Comparison of ENCODE assay signal across 8 cellular contexts in the genomic region with DNA sequence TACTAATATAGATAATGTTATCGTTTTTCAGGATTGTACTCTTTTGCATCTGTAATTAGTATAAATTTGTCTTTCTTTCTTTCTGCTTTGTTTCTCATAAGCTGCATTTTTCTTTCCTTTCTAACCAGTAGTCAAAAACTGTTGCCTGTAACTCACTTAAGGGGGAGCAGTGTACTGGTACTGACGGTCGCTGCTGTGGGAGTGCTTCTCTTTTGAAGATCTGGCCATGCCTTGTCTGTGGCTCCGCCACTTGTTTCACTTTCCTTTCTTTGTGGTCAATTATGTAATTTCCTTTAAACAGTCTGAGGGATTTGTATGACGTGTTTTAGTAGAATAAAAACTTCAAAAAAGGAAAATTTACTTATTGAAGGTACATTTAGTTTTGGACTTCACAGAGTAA. TPM values are rescaled to one million over a fixed set of nuclear protein-coding genes. Genes with fewer than 3 reads are reported as not detected.
DNase-seq lines count a peak whose midpoint lies in the region; ATAC-seq and TF ChIP-seq lines count a peak whose summit lies in the region.

No MANE protein-coding gene starts in this region.

- 47 to 63% (median 54%) methylated on average over 5 of the region's 5 CpGs for WGBS in heart left ventricle, 4 donors

- peak overlapping the region in 1 of 12 donors; percentile 10 for H3K4me3 ChIP-seq in heart left ventricle

- no peak for TF ChIP-seq POLR2A in heart left ventricle (IDR thresholded peaks at IDR 0.05)

- H3K36me3 ChIP-seq in heart left ventricle, result peaks cover 4 to 100% (median 99%) of the 10 kb centered on the region in 9 donors

- no peaks in the 10 kb centered on the region for H3K9me3 ChIP-seq in heart left ventricle

- peak in 2 of 12 donors; percentile 15 to 16 for TF ChIP-seq CTCF in heart left ventricle (IDR thresholded peaks at IDR 0.05)

- H3K27me3 ChIP-seq in heart left ventricle, result no peaks in the 10 kb centered on the region

- in situ Hi-C loops in KBM-7 (cut with MboI; ENCODE audit: low pct_unique_long_range_greater_than_20kb, low sequenced_read_pairs), result no loop called here

- peak; percentile 99 for ATAC-seq in GM21360 (IDR thresholded peaks at IDR 0.05; ENCODE audit: unreplicated experiment)
- peak in 3 of 4 donors; percentile 70 to 91 (median 70) for ATAC-seq in heart left ventricle

- DNase-seq in CD1c-positive myeloid dendritic cell (ENCODE audit: extremely low spot score) (peak; percentile 71), KBM-7 (peak; percentile 83), heart left ventricle (peak in 2 of 5 donors; percentile 37 to 45), cerebellum (ENCODE audit: low spot score) (no peak), NCI-H128 (lab: John Stamatoyannopoulos, UW; ENCODE audit: unreplicated experiment) (no peak)
- DNase-seq in activated CD8-positive, alpha-beta memory T cell treated with anti-CD3 and anti-CD28 coated beads for 4 hours (ENCODE audit: low read depth in 2 of 2), result peak; percentile 39 to 68
- DNase-seq in stimulated activated CD8-positive, alpha-beta memory T cell treated with anti-CD3 and anti-CD28 coated beads, Interleukin-4, amount 100 ng/mL, for 48 hours, result peak; percentile 71

- peak overlapping the region in 6 of 12 donors; percentile 3 to 85 (median 53) for H3K27ac ChIP-seq in heart left ventricle

- H3K4me1 ChIP-seq in heart left ventricle, result peaks cover 0 to 18% (median 0%) of the 10 kb centered on the region in 12 donors

- intact Hi-C loops in heart left ventricle (cut with DNase I), result no loop called here

RNA-seq across cellular contexts. Expression of a gene that starts 37.0 kb away (rescaled TPM):
- total RNA-seq in heart left ventricle (10 to 100 TPM; 50.2 to 71.1 (median 61.4) TPM), cerebellum (56.3 TPM)
- polyA plus RNA-seq in heart left ventricle, result 10 to 100 TPM; 20.2 to 48.6 TPM

RNA-seq across cellular contexts. Expression of a gene that starts 57.4 kb away (rescaled TPM):
- 10 to 100 TPM; 29.9 to 73.7 (median 49.2) TPM for total RNA-seq in heart left ventricle
- polyA plus RNA-seq in heart left ventricle, result 10 to 100 TPM; 29.0 to 45.1 TPM
- 39.0 TPM for total RNA-seq in cerebellum

RNA-seq across cellular contexts. Expression of a gene that starts 57.5 kb away (rescaled TPM):
- 10 to 100 TPM; 29.6 to 51.1 (median 36.7) TPM for total RNA-seq in heart left ventricle
- polyA plus RNA-seq in heart left ventricle, result 10 to 100 TPM; 10.1 to 13.8 TPM
- 32.3 TPM for total RNA-seq in cerebellum

Comparison
In these comparisons a context has a peak if more than half of its experiments do, and no peak if none do; other contexts are left out.
1. DNase-seq: peak in CD1c-positive myeloid dendritic cell (single experiment), KBM-7 (single experiment), activated CD8-positive, alpha-beta memory T cell treated with anti-CD3 and anti-CD28 coated beads for 4 hours (2 of 2) and stimulated activated CD8-positive, alpha-beta memory T cell treated with anti-CD3 and anti-CD28 coated beads, Interleukin-4, amount 100 ng/mL, for 48 hours (single experiment); none in cerebellum (single experiment) and NCI-H128 (single experiment).